6 cellular contexts compared by ENCODE assay signal in genomic region chr7:99379693-99380031, GRCh38. TPM values are rescaled to one million over a fixed set of nuclear protein-coding genes. Genes with fewer than 3 reads are reported as not detected.
A peak's percentile ranks its signal among the peaks of the same experiment; 100 is the strongest.
DNase-seq lines count a peak whose midpoint lies in the region; ATAC-seq, FAIRE-seq and TF ChIP-seq lines count a peak whose summit lies in the region.
"Not testable (repeated sequence)": the region's sequence is repeated elsewhere in the genome, so short reads cannot be mapped to it uniquely, and the experiment has no call there.

No MANE protein-coding gene starts in this region.

- not testable (repeated sequence) for H3K9me3 ChIP-seq in kidney (ENCODE audit: control insufficient read depth in 1 of 2, low read length in 2 of 2); trophoblast cell (ENCODE audit: insufficient read depth, low read depth, low read length); vagina

- H3K27me3 ChIP-seq in GM23338 (ENCODE audit: insufficient read depth); trophoblast cell (ENCODE audit: insufficient read depth, low read length); vagina: not testable (repeated sequence)

- H3K4me1 ChIP-seq in GM23338 (ENCODE audit: insufficient read depth) = not testable (repeated sequence)
- peaks cover 0 to 28% of the 10 kb centered on the region in 2 donors for H3K4me1 ChIP-seq in kidney (ENCODE audit: control insufficient read depth in 1 of 2, insufficient read depth in 1 of 2, low read depth in 1 of 2, low read length in 2 of 2)
- H3K4me1 ChIP-seq in trophoblast cell (ENCODE audit: control insufficient read depth in 1 of 2, insufficient read depth in 2 of 2, low read length in 2 of 2) = peaks cover 9 to 11% of the 10 kb centered on the region in 2 experiments
- H3K4me1 ChIP-seq in vagina = peaks cover 48% of the 10 kb centered on the region

- peak overlapping the region; percentile 60; the same call in 1 of the 2 replicates for H3K4me2 ChIP-seq in GM23338
- not testable (repeated sequence) for H3K4me2 ChIP-seq in trophoblast cell (ENCODE audit: low read length)

- H3K27ac ChIP-seq in GM23338 (ENCODE audit: low read depth) (peak overlapping the region; percentile 55; the same call in 1 of the 2 replicates), cingulate gyrus (ENCODE audit: low read depth, low read length) (peak overlapping the region; percentile 54), kidney (ENCODE audit: low read depth in 2 of 2, low read length in 2 of 2) (peak overlapping the region; percentile 82 to 85), trophoblast cell (ENCODE audit: low read depth, low read length) (peak overlapping the region; percentile 50), vagina (peak overlapping the region; percentile 79)

- peak overlapping the region; percentile 68 for H2BK120ac ChIP-seq in trophoblast cell (ENCODE audit: insufficient read depth, low read length, poor library complexity)

- H3K9me2 ChIP-seq in GM23338 (ENCODE audit: insufficient read depth) = not testable (repeated sequence)

- TF ChIP-seq CTCF in GM23338 (conservative IDR thresholded peaks at IDR 0.05; ENCODE audit: low read depth in 2 of 2); kidney (IDR thresholded peaks at IDR 0.05; ENCODE audit: borderline replicate concordance, extremely low read depth, insufficient read depth); vagina (IDR thresholded peaks at IDR 0.05): not testable (repeated sequence)

- POLR2A ChIA-PET in activated CD4-positive, alpha-beta memory T cell treated with anti-CD3 and anti-CD28 coated beads, Interleukin-2, amount 10 ng/mL, durations not matched to agents 7 days and 5 days (lab: Charles Lee) = interaction anchor here (0.7 to 8.2 kb wide), 10 partner anchors 11 to 178 kb away, joined by 3 to 93 read pairs (median 4); partner anchors contain the start of genes BUD31, CPSF4, PDAP1 and PTCD1

- peaks cover 12% of the 10 kb centered on the region for H3K36me3 Mint-ChIP-seq in GM23338 (ENCODE audit: low read depth)
- H3K36me3 Mint-ChIP-seq in activated CD4-positive, alpha-beta memory T cell treated with anti-CD3 and anti-CD28 coated beads, Interleukin-2, amount 10 ng/mL, durations not matched to agents 7 days and 5 days (ENCODE audit: low read depth) = peaks cover 57% of the 10 kb centered on the region

- not testable (repeated sequence) for H3K4me3 ChIP-seq in GM23338; kidney (ENCODE audit: low read length in 2 of 2); trophoblast cell (ENCODE audit: low read depth, low read length)
- peak overlapping the region in 1 of 2 donors; percentile 1 for H3K4me3 ChIP-seq in vagina

- peaks cover 11% of the 10 kb centered on the region for H3K79me1 ChIP-seq in trophoblast cell (ENCODE audit: low read length)

- H2BK5ac ChIP-seq in trophoblast cell (ENCODE audit: low read depth, low read length, poor library complexity) = peak overlapping the region; percentile 26

- peak overlapping the region; percentile 38 for H3K18ac ChIP-seq in trophoblast cell (ENCODE audit: low read length)

- H3K14ac ChIP-seq in trophoblast cell (ENCODE audit: low read length) = peak overlapping the region; percentile 17

- H2AK5ac ChIP-seq in trophoblast cell (ENCODE audit: low read length) = not testable (repeated sequence)

- WGBS in trophoblast cell (ENCODE audit: extremely low coverage, insufficient coverage, insufficient read length) = no CpG with 5 or more reads among the region's 7 CpGs

- H3K4me3 Mint-ChIP-seq in GM23338 = peak overlapping the region; percentile 25; the same call in 2 of the 3 replicates
- H3K4me3 Mint-ChIP-seq in activated CD4-positive, alpha-beta memory T cell treated with anti-CD3 and anti-CD28 coated beads, Interleukin-2, amount 10 ng/mL, durations not matched to agents 7 days and 5 days = peak overlapping the region; percentile 77

- H3K9me3 Mint-ChIP-seq in GM23338; activated CD4-positive, alpha-beta memory T cell treated with anti-CD3 and anti-CD28 coated beads, Interleukin-2, amount 10 ng/mL, durations not matched to agents 7 days and 5 days: not testable (repeated sequence)

- TF ChIP-seq POLR2A in vagina (IDR thresholded peaks at IDR 0.05) = not testable (repeated sequence)

- not testable (repeated sequence) for H4K91ac ChIP-seq in trophoblast cell (ENCODE audit: low read depth, low read length)

- not testable (repeated sequence) for H3F3A ChIP-seq in GM23338 (replicated peaks; ENCODE audit: low read depth)

- peak overlapping the region; percentile 46 for H4K12ac ChIP-seq in trophoblast cell (ENCODE audit: low read depth, low read length)

- H3K4ac ChIP-seq in trophoblast cell (ENCODE audit: low read depth, low read length) = peak overlapping the region; percentile 72

- peak overlapping the region in 1 of 2 donors; percentile 19 for H3K9ac ChIP-seq in kidney (ENCODE audit: low read length in 2 of 2)
- not testable (repeated sequence) for H3K9ac ChIP-seq in trophoblast cell (ENCODE audit: low read length)

- not testable (repeated sequence) for H4K8ac ChIP-seq in trophoblast cell (ENCODE audit: low read depth, low read length)

- intact Hi-C loops in kidney (cut with DNase I); vagina (cut with DNase I): not testable (repeated sequence)

- not testable (repeated sequence) for H3K36me3 ChIP-seq in GM23338 (ENCODE audit: insufficient read depth); kidney (ENCODE audit: control insufficient read depth in 1 of 2, insufficient read depth in 2 of 2, low read length in 2 of 2); vagina
- H3K36me3 ChIP-seq in trophoblast cell (ENCODE audit: control insufficient read depth in 1 of 2, insufficient read depth in 2 of 2, low read length in 2 of 2) = peaks cover 31 to 35% of the 10 kb centered on the region in 2 experiments

- FAIRE-seq in kidney (lab: Jason Lieb, UNC) = not testable (repeated sequence)

- peaks cover 14% of the 10 kb centered on the region for H3K4me1 Mint-ChIP-seq in GM23338
- peaks cover 62% of the 10 kb centered on the region for H3K4me1 Mint-ChIP-seq in activated CD4-positive, alpha-beta memory T cell treated with anti-CD3 and anti-CD28 coated beads, Interleukin-2, amount 10 ng/mL, durations not matched to agents 7 days and 5 days

- not testable (repeated sequence) for H2AFZ ChIP-seq in GM23338; trophoblast cell (ENCODE audit: insufficient read depth, low read length, poor library complexity)

- DNase-seq in GM23338 (ENCODE audit: low spot score); activated CD4-positive, alpha-beta memory T cell treated with anti-CD3 and anti-CD28 coated beads, Interleukin-2, amount 10 ng/mL, durations not matched to agents 7 days and 5 days; kidney; trophoblast cell; vagina (ENCODE audit: extremely low spot score in 2 of 2): not testable (repeated sequence)

- ATAC-seq in GM23338 = not testable (repeated sequence)

- H3K27me3 Mint-ChIP-seq in GM23338 (ENCODE audit: insufficient read depth, low read depth, poor library complexity) = peaks cover 13% of the 10 kb centered on the region
- H3K27me3 Mint-ChIP-seq in activated CD4-positive, alpha-beta memory T cell treated with anti-CD3 and anti-CD28 coated beads, Interleukin-2, amount 10 ng/mL, durations not matched to agents 7 days and 5 days = not testable (repeated sequence)

- H3K79me2 ChIP-seq in GM23338 (replicated peaks; ENCODE audit: insufficient read depth) = peaks cover 26% of the 10 kb centered on the region
- H3K79me2 ChIP-seq in trophoblast cell (ENCODE audit: control insufficient read depth, insufficient read depth, low read length, poor library complexity) = not testable (repeated sequence)

- CTCF ChIA-PET in activated CD4-positive, alpha-beta memory T cell treated with anti-CD3 and anti-CD28 coated beads, Interleukin-2, amount 10 ng/mL, durations not matched to agents 7 days and 5 days (lab: Charles Lee) = interaction anchor here (0.5 to 1.5 kb wide), 2 partner anchors 9 to 12 kb away, joined by 3 read pairs; no protein-coding TSS in a partner anchor

- not testable (repeated sequence) for H3K23ac ChIP-seq in trophoblast cell (ENCODE audit: low read length)

- peaks cover 28% of the 10 kb centered on the region for H4K20me1 ChIP-seq in GM23338 (replicated peaks; ENCODE audit: insufficient read depth)

- H3K27ac Mint-ChIP-seq in GM23338 = peak overlapping the region; percentile 73
- H3K27ac Mint-ChIP-seq in activated CD4-positive, alpha-beta memory T cell treated with anti-CD3 and anti-CD28 coated beads, Interleukin-2, amount 10 ng/mL, durations not matched to agents 7 days and 5 days = peak overlapping the region; percentile 97

- H2BK12ac ChIP-seq in trophoblast cell (ENCODE audit: low read length) = peak overlapping the region; percentile 17

RNA-seq across cellular contexts. Expression of gene ARPC1B, which starts 5.1 kb away (rescaled TPM):
- total RNA-seq in GM23338 (2014; rRNA removed; shearing (Covaris generic)) = 93.2 and 132 TPM in 2 replicates
- 89.7 and 101 TPM in 2 replicates for polyA plus RNA-seq in GM23338 (2016; fragmentation: Nextera tagmentation; extraction: Ambion mirVana)
- total RNA-seq in activated CD4-positive, alpha-beta memory T cell treated with anti-CD3 and anti-CD28 coated beads, Interleukin-2, amount 10 ng/mL, durations not matched to agents 7 days and 5 days = 100 to 1,000 TPM; 396 to 397 TPM
- total RNA-seq in kidney = 216 TPM
- polyA plus RNA-seq in kidney (ENCODE audit: insufficient read depth, low read depth, low replicate concordance) = 74.1 TPM
- polyA plus RNA-seq in trophoblast cell (2013) = 131 TPM in 2 replicates
- 114 TPM for total RNA-seq in vagina

RNA-seq across cellular contexts. Expression of gene PDAP1, which starts 28.7 kb away (rescaled TPM):
- 93.1 and 125 TPM in 2 replicates for total RNA-seq in GM23338 (2014; rRNA removed; shearing (Covaris generic))
- 134 and 205 TPM in 2 replicates for polyA plus RNA-seq in GM23338 (2016; fragmentation: Nextera tagmentation; extraction: Ambion mirVana)
- total RNA-seq in activated CD4-positive, alpha-beta memory T cell treated with anti-CD3 and anti-CD28 coated beads, Interleukin-2, amount 10 ng/mL, durations not matched to agents 7 days and 5 days = 100 to 1,000 TPM in 1 of 2 experiments, 10 to 100 TPM in 1; 93.8 to 103 TPM
- 84.7 TPM for total RNA-seq in kidney
- 119 TPM for polyA plus RNA-seq in kidney (ENCODE audit: insufficient read depth, low read depth, low replicate concordance)
- polyA plus RNA-seq in trophoblast cell (2013) = 102 and 109 TPM in 2 replicates
- 48.1 TPM for total RNA-seq in vagina

RNA-seq across cellular contexts. Expression of gene BUD31, which starts 29.1 kb away (rescaled TPM):
- total RNA-seq in GM23338 (2014; rRNA removed; shearing (Covaris generic)) = 77.1 and 98.5 TPM in 2 replicates
- 227 and 247 TPM in 2 replicates for polyA plus RNA-seq in GM23338 (2016; fragmentation: Nextera tagmentation; extraction: Ambion mirVana)
- total RNA-seq in activated CD4-positive, alpha-beta memory T cell treated with anti-CD3 and anti-CD28 coated beads, Interleukin-2, amount 10 ng/mL, durations not matched to agents 7 days and 5 days = 100 to 1,000 TPM; 104 to 106 TPM
- 79.0 TPM for total RNA-seq in kidney
- 141 TPM for polyA plus RNA-seq in kidney (ENCODE audit: insufficient read depth, low read depth, low replicate concordance)
- polyA plus RNA-seq in trophoblast cell (2013) = 126 and 130 TPM in 2 replicates
- total RNA-seq in vagina = 52.3 TPM

RNA-seq across cellular contexts. Expression of gene ARPC1A, which starts 54.0 kb away (rescaled TPM):
- 108 and 168 TPM in 2 replicates for total RNA-seq in GM23338 (2014; rRNA removed; shearing (Covaris generic))
- polyA plus RNA-seq in GM23338 (2016; fragmentation: Nextera tagmentation; extraction: Ambion mirVana) (210 and 246 TPM in 2 replicates), kidney (ENCODE audit: insufficient read depth, low read depth, low replicate concordance) (117 TPM)
- total RNA-seq in activated CD4-positive, alpha-beta memory T cell treated with anti-CD3 and anti-CD28 coated beads, Interleukin-2, amount 10 ng/mL, durations not matched to agents 7 days and 5 days = 10 to 100 TPM; 63.8 to 68.9 TPM
- total RNA-seq in kidney (119 TPM), vagina (106 TPM)
- polyA plus RNA-seq in trophoblast cell (2013) = 221 and 225 TPM in 2 replicates

RNA-seq across cellular contexts. Expression of gene PTCD1, which starts 58.9 kb away (rescaled TPM):
- total RNA-seq in GM23338 (2014; rRNA removed; shearing (Covaris generic)) = 12.2 and 18.1 TPM in 2 replicates
- polyA plus RNA-seq in GM23338 (2016; fragmentation: Nextera tagmentation; extraction: Ambion mirVana) (10.7 and 13.4 TPM in 2 replicates), kidney (ENCODE audit: insufficient read depth, low read depth, low replicate concordance) (2.9 TPM)
- 1 to 10 TPM; 6.6 to 7.5 TPM for total RNA-seq in activated CD4-positive, alpha-beta memory T cell treated with anti-CD3 and anti-CD28 coated beads, Interleukin-2, amount 10 ng/mL, durations not matched to agents 7 days and 5 days
- total RNA-seq in kidney (5.4 TPM), vagina (6.1 TPM)
- 3.7 and 4.0 TPM in 2 replicates for polyA plus RNA-seq in trophoblast cell (2013)
